Comparison of ENCODE assay signal across 6 cellular contexts in genomic region chr20:42996141-42996540, GRCh38.
"Had no signal": no experiment of that assay in that cellular context is flagged by ENCODE, and none has a peak within 500 bp of the region (broad histone marks: within the 10 kb centered on the region; RNA-seq: fewer than 3 reads in every experiment).

No MANE protein-coding gene starts in this region.

- H3K4me3 ChIP-seq: K562 had no signal

- H3K27ac ChIP-seq: HL-60 had no signal

- DNase-seq: IMR-90, KBM-7, KG1 had no signal

- ATAC-seq: HepG2, K562 had no signal
